ENCODE assay signal across 13 cellular contexts in genomic region chr21:25931791-25932190, GRCh38.
"Had no signal": no experiment of that assay in that cellular context is flagged by ENCODE, and none has a peak within 500 bp of the region (broad histone marks: within the 10 kb centered on the region; RNA-seq: fewer than 3 reads in every experiment).

No MANE protein-coding gene starts in this region.

- H3K27ac ChIP-seq: SJCRH30 had no signal

- H3K4me3 Mint-ChIP-seq: activated CD4-positive, alpha-beta memory T cell treated with anti-CD3 and anti-CD28 coated beads, Interleukin-2, amount 10 ng/mL, durations not matched to agents 7 days and 5 days; activated CD4-positive, alpha-beta T cell treated with anti-CD3 and anti-CD28 coated beads for 36 hours; memory B cell; neural crest cell had no signal

- ATAC-seq: activated CD4-positive, alpha-beta T cell treated with anti-CD3 and anti-CD28 coated beads for 36 hours had no signal

- H3K36me3 ChIP-seq: ovary, upper lobe of left lung had no signal

- H3K4me3 ChIP-seq: ovary, SJCRH30, skin epidermis, upper lobe of left lung had no signal

- H3K27me3 Mint-ChIP-seq: activated CD4-positive, alpha-beta memory T cell treated with anti-CD3 and anti-CD28 coated beads, Interleukin-2, amount 10 ng/mL, durations not matched to agents 7 days and 5 days; activated CD4-positive, alpha-beta T cell treated with anti-CD3 and anti-CD28 coated beads for 36 hours; memory B cell had no signal

- H3K9me3 ChIP-seq: ovary, SJCRH30, upper lobe of left lung had no signal

- H3K27me3 ChIP-seq: ovary, SJCRH30, upper lobe of left lung had no signal

- DNase-seq: activated CD4-positive, alpha-beta memory T cell treated with anti-CD3 and anti-CD28 coated beads, Interleukin-2, amount 10 ng/mL, durations not matched to agents 7 days and 5 days; activated CD4-positive, alpha-beta T cell treated with anti-CD3 and anti-CD28 coated beads for 36 hours; activated CD8-positive, alpha-beta memory T cell treated with anti-CD3 and anti-CD28 coated beads, Interleukin-2, amount 50 U/mL, for 4 hours; activated naive CD4-positive, alpha-beta T cell; aorta; glutamatergic neuron; ovary; SJCRH30; T-helper 9 cell; upper lobe of left lung had no signal

- H3K27ac Mint-ChIP-seq: activated CD4-positive, alpha-beta memory T cell treated with anti-CD3 and anti-CD28 coated beads, Interleukin-2, amount 10 ng/mL, durations not matched to agents 7 days and 5 days; activated CD4-positive, alpha-beta T cell treated with anti-CD3 and anti-CD28 coated beads for 36 hours; memory B cell had no signal

- H3K9me3 Mint-ChIP-seq: activated CD4-positive, alpha-beta memory T cell treated with anti-CD3 and anti-CD28 coated beads, Interleukin-2, amount 10 ng/mL, durations not matched to agents 7 days and 5 days; memory B cell had no signal
